8 cellular contexts compared by ENCODE assay signal in genomic region chr12:111842556-111843396, GRCh38. TPM values are rescaled to one million over a fixed set of nuclear protein-coding genes. Genes with fewer than 3 reads are reported as not detected.
A peak's percentile ranks its signal among the peaks of the same experiment; 100 is the strongest.
DNase-seq lines count a peak whose midpoint lies in the region; ATAC-seq and TF ChIP-seq lines count a peak whose summit lies in the region.

No MANE protein-coding gene starts in this region.

- H3K9me3 Mint-ChIP-seq in T-helper 2 cell treated with Interferon-gamma antibody and Interleukin-4, amounts not matched to agents 5 μg/mL and 100 μg/mL, for 36 hours: peaks cover 2% of the 10 kb centered on the region
- H3K9me3 Mint-ChIP-seq in effector memory CD8-positive, alpha-beta T cell: no peaks in the 10 kb centered on the region
- H3K9me3 Mint-ChIP-seq in type B pancreatic cell: no peaks in the 10 kb centered on the region

- DNase-seq in ACHN: peak; percentile 47
- peak; percentile 25 for DNase-seq in T-helper 2 cell treated with Interferon-gamma antibody and Interleukin-4, amounts not matched to agents 5 μg/mL and 100 μg/mL, for 36 hours (ENCODE audit: low spot score)
- DNase-seq in effector memory CD8-positive, alpha-beta T cell: peak in 1 of 3 experiments; percentile 26
- no peak for DNase-seq in type B pancreatic cell (ENCODE audit: extremely low spot score, unreplicated experiment)

- ATAC-seq in GM18868 (IDR thresholded peaks at IDR 0.05; ENCODE audit: unreplicated experiment): peak; percentile 25
- ATAC-seq in HG03342 (IDR thresholded peaks at IDR 0.05; ENCODE audit: unreplicated experiment): peak; percentile 31
- ATAC-seq in effector memory CD8-positive, alpha-beta T cell (replicated peaks): peak; percentile 30
- no peak for ATAC-seq in GM18858 (IDR thresholded peaks at IDR 0.05; ENCODE audit: unreplicated experiment)

- peaks cover 37% of the 10 kb centered on the region for H3K36me3 Mint-ChIP-seq in T-helper 2 cell treated with Interferon-gamma antibody and Interleukin-4, amounts not matched to agents 5 μg/mL and 100 μg/mL, for 36 hours (ENCODE audit: low read depth)
- H3K36me3 Mint-ChIP-seq in effector memory CD8-positive, alpha-beta T cell (ENCODE audit: insufficient read depth): peaks cover 40% of the 10 kb centered on the region
- peaks cover 44% of the 10 kb centered on the region for H3K36me3 Mint-ChIP-seq in type B pancreatic cell

- peak overlapping the region; percentile 74 for H3K27ac ChIP-seq in muscle layer of duodenum (ENCODE audit: low read length)

- peaks cover 3 to 11% of the 10 kb centered on the region in 2 donors for H3K36me3 ChIP-seq in muscle layer of duodenum (ENCODE audit: control insufficient read depth in 1 of 2, insufficient read depth in 2 of 2, low read length in 2 of 2)

- H3K4me1 ChIP-seq in muscle layer of duodenum (ENCODE audit: control insufficient read depth in 1 of 2, insufficient read depth in 2 of 2, low read length in 2 of 2): peaks cover 5 to 47% of the 10 kb centered on the region in 2 donors

- no peaks in the 10 kb centered on the region for H3K9me3 ChIP-seq in muscle layer of duodenum (ENCODE audit: control insufficient read depth in 1 of 2, low read length in 2 of 2)

- H3K4me3 ChIP-seq in muscle layer of duodenum (ENCODE audit: low read depth in 1 of 2, low read length in 2 of 2): peak overlapping the region; percentile 94 to 99

- peak overlapping the region; percentile 96 for H3K27ac Mint-ChIP-seq in T-helper 2 cell treated with Interferon-gamma antibody and Interleukin-4, amounts not matched to agents 5 μg/mL and 100 μg/mL, for 36 hours
- peak overlapping the region; percentile 89 to 99 for H3K27ac Mint-ChIP-seq in effector memory CD8-positive, alpha-beta T cell
- peak overlapping the region; percentile 98 for H3K27ac Mint-ChIP-seq in type B pancreatic cell

- peaks cover 41% of the 10 kb centered on the region for H3K4me1 Mint-ChIP-seq in T-helper 2 cell treated with Interferon-gamma antibody and Interleukin-4, amounts not matched to agents 5 μg/mL and 100 μg/mL, for 36 hours (ENCODE audit: low read depth)
- peaks cover 40 to 60% of the 10 kb centered on the region in 2 donors for H3K4me1 Mint-ChIP-seq in effector memory CD8-positive, alpha-beta T cell (ENCODE audit: low read depth in 2 of 2)
- H3K4me1 Mint-ChIP-seq in type B pancreatic cell (ENCODE audit: unreplicated experiment): peaks cover 31% of the 10 kb centered on the region

- H3K27me3 ChIP-seq in muscle layer of duodenum (ENCODE audit: low read depth, low read length): no peaks in the 10 kb centered on the region

- no peaks in the 10 kb centered on the region for H3K27me3 Mint-ChIP-seq in T-helper 2 cell treated with Interferon-gamma antibody and Interleukin-4, amounts not matched to agents 5 μg/mL and 100 μg/mL, for 36 hours (ENCODE audit: low read depth)
- H3K27me3 Mint-ChIP-seq in effector memory CD8-positive, alpha-beta T cell: no peaks in the 10 kb centered on the region
- H3K27me3 Mint-ChIP-seq in type B pancreatic cell: no peaks in the 10 kb centered on the region

- peak overlapping the region; percentile 95 for H3K4me3 Mint-ChIP-seq in T-helper 2 cell treated with Interferon-gamma antibody and Interleukin-4, amounts not matched to agents 5 μg/mL and 100 μg/mL, for 36 hours
- H3K4me3 Mint-ChIP-seq in effector memory CD8-positive, alpha-beta T cell: peak overlapping the region; percentile 99
- peak overlapping the region; percentile 99 for H3K4me3 Mint-ChIP-seq in type B pancreatic cell

- TF ChIP-seq CTCF in type B pancreatic cell (conservative IDR thresholded peaks at IDR 0.05): no peak

- in situ Hi-C loops in ACHN (cut with HindIII; ENCODE audit: low pct_ligation_motif_present, low pct_unique_long_range_greater_than_20kb, low sequenced_read_pairs): no loop called here

RNA-seq across cellular contexts. Expression of gene MAPKAPK5, which starts 0.7 kb away (rescaled TPM):
- 54.1 and 61.4 TPM in 2 replicates for total RNA-seq in type B pancreatic cell (ENCODE audit: low replicate concordance)
